ENCODE assay signal across 8 cellular contexts in genomic region chr10:84179059-84179710, GRCh38. TPM values are rescaled to one million over a fixed set of nuclear protein-coding genes. Genes with fewer than 3 reads are reported as not detected.
DNase-seq lines count a peak whose midpoint lies in the region; ATAC-seq and TF ChIP-seq lines count a peak whose summit lies in the region.

No MANE protein-coding gene starts in this region.

- H3K27ac ChIP-seq in epithelial cell of prostate, result peak overlapping the region; percentile 91

- peaks cover 4 to 6% of the 10 kb centered on the region in 2 donors for H3K27me3 Mint-ChIP-seq in stimulated activated naive B cell treated with anti-CD40 and anti-IgM and Interleukin-4, amounts not matched to agents 10 μg/mL and 1 μg/mL and 100 μg/mL, for 72 hours
- no peaks in the 10 kb centered on the region for H3K27me3 Mint-ChIP-seq in progenitor cell of endocrine pancreas

- DNase-seq in COLO668 (lab: John Stamatoyannopoulos, UW; ENCODE audit: unreplicated experiment) (peak; percentile 65), NCI-H345 treated with DMSO at 0.1 percent for 48 hours (lab: John Stamatoyannopoulos, UW; ENCODE audit: unreplicated experiment) (peak; percentile 76), epithelial cell of prostate (ENCODE audit: low read depth, low spot score) (peak; percentile 100), progenitor cell of endocrine pancreas (ENCODE audit: low spot score, unreplicated experiment) (no peak), SKM-1 (lab: John Stamatoyannopoulos, UW; ENCODE audit: unreplicated experiment) (no peak)
- peak; percentile 41 for DNase-seq in stimulated activated naive B cell treated with anti-CD40 and anti-IgM and Interleukin-4, amounts not matched to agents 10 μg/mL and 1 μg/mL and 100 μg/mL, for 72 hours

- H3K4me1 Mint-ChIP-seq in stimulated activated naive B cell treated with anti-CD40 and anti-IgM and Interleukin-4, amounts not matched to agents 10 μg/mL and 1 μg/mL and 100 μg/mL, for 72 hours, result peaks cover 6 to 7% of the 10 kb centered on the region in 2 donors
- H3K4me1 Mint-ChIP-seq in progenitor cell of endocrine pancreas (ENCODE audit: low read depth), result peaks cover 6% of the 10 kb centered on the region

- no peaks in the 10 kb centered on the region for H3K9me3 Mint-ChIP-seq in stimulated activated naive B cell treated with anti-CD40 and anti-IgM and Interleukin-4, amounts not matched to agents 10 μg/mL and 1 μg/mL and 100 μg/mL, for 72 hours
- H3K9me3 Mint-ChIP-seq in progenitor cell of endocrine pancreas (ENCODE audit: low read depth), result no peaks in the 10 kb centered on the region

- H3K27ac Mint-ChIP-seq in stimulated activated naive B cell treated with anti-CD40 and anti-IgM and Interleukin-4, amounts not matched to agents 10 μg/mL and 1 μg/mL and 100 μg/mL, for 72 hours, result no peak overlapping the region
- H3K27ac Mint-ChIP-seq in progenitor cell of endocrine pancreas, result no peak overlapping the region

- ATAC-seq in GM18861 (IDR thresholded peaks at IDR 0.05; ENCODE audit: unreplicated experiment) (peak; percentile 94), HG02970 (IDR thresholded peaks at IDR 0.05; ENCODE audit: low FRiP score, unreplicated experiment) (peak; percentile 85)
- peak; percentile 88 to 91 for ATAC-seq in stimulated activated naive B cell treated with anti-CD40 and anti-IgM and Interleukin-4, amounts not matched to agents 10 μg/mL and 1 μg/mL and 100 μg/mL, for 72 hours (replicated peaks)

- H3K4me3 Mint-ChIP-seq in stimulated activated naive B cell treated with anti-CD40 and anti-IgM and Interleukin-4, amounts not matched to agents 10 μg/mL and 1 μg/mL and 100 μg/mL, for 72 hours, result no peak overlapping the region
- H3K4me3 Mint-ChIP-seq in progenitor cell of endocrine pancreas (ENCODE audit: low read depth), result no peak overlapping the region

- H3K36me3 Mint-ChIP-seq in stimulated activated naive B cell treated with anti-CD40 and anti-IgM and Interleukin-4, amounts not matched to agents 10 μg/mL and 1 μg/mL and 100 μg/mL, for 72 hours, result no peaks in the 10 kb centered on the region
- no peaks in the 10 kb centered on the region for H3K36me3 Mint-ChIP-seq in progenitor cell of endocrine pancreas (ENCODE audit: insufficient read depth)

- TF ChIP-seq CTCF in progenitor cell of endocrine pancreas (IDR thresholded peaks at IDR 0.05; ENCODE audit: unreplicated experiment), result no peak

RNA-seq across cellular contexts. Expression of gene GPR15LG, which starts 5.6 kb away (rescaled TPM):
- total RNA-seq in progenitor cell of endocrine pancreas, result not detected in 2 replicates

RNA-seq across cellular contexts. Expression of gene CDHR1, which starts 15.2 kb away (rescaled TPM):
- 0.31 and 0.96 TPM in 2 replicates for total RNA-seq in progenitor cell of endocrine pancreas

RNA-seq across cellular contexts. Expression of gene GHITM, which starts 39.9 kb away (rescaled TPM):
- total RNA-seq in progenitor cell of endocrine pancreas, result 99.4 and 105 TPM in 2 replicates

RNA-seq across cellular contexts. Expression of gene LRIT2, which starts 46.2 kb away (rescaled TPM):
- total RNA-seq in progenitor cell of endocrine pancreas, result not detected in 2 replicates

Comparison
In these comparisons a context has a peak if more than half of its experiments do, and no peak if none do; other contexts are left out.
1. DNase-seq: peak in COLO668 (single experiment), NCI-H345 treated with DMSO at 0.1 percent for 48 hours (single experiment), epithelial cell of prostate (single experiment) and stimulated activated naive B cell treated with anti-CD40 and anti-IgM and Interleukin-4, amounts not matched to agents 10 μg/mL and 1 μg/mL and 100 μg/mL, for 72 hours (single experiment); none in progenitor cell of endocrine pancreas (single experiment) and SKM-1 (single experiment).
2. Peak in every context shown above with its lines, with median percentiles within 50 percentile points of each other: ATAC-seq.